In the genomic region with DNA sequence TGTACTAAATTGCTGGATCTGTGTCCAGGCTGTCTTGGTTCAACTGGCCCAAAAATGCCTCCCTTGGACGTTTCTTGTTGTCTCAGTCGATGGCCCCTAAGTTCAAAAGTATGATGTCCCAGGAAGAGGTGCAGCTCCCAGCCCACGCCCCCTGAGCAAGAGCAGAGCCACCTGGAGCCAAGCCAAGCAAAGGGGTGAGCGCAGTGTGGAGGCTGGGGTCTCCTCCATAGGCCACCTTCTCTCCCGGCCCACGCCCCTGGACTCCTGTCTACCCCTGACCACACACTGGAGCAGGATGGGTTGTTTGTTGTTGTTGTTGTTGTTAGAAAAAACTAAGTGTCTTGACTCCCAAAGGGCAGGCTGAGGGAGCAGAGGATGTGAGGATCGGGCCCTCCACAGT, we compare ENCODE assay signal across 19 cellular contexts. TPM values are rescaled to one million over a fixed set of nuclear protein-coding genes. Genes with fewer than 3 reads are reported as not detected.
DNase-seq lines count a peak whose midpoint lies in the region; ATAC-seq and TF ChIP-seq lines count a peak whose summit lies in the region.
"Had no signal": no experiment of that assay in that cellular context is flagged by ENCODE, and none has a peak within 500 bp of the region (broad histone marks: within the 10 kb centered on the region; RNA-seq: fewer than 3 reads in every experiment).

No MANE protein-coding gene starts in this region.

- intact Hi-C loops in adrenal gland (cut with DNase I), result loop anchor here (5.0 to 10.0 kb wide), 3 partner anchors 136 to 239 kb away; no protein-coding TSS in a partner anchor
- intact Hi-C loops in right lobe of liver (cut with DNase I), result loop anchor here (5.0 to 10.0 kb wide), 2 partner anchors 131 to 239 kb away; partner anchors contain the start of gene ARHGAP35 (in 1 of the 2)
- intact Hi-C loops in gastrocnemius medialis (cut with DNase I; ENCODE audit: low total_unique reads), result loop anchor here (5.0 kb wide), 1 partner anchor 246 kb away; the partner anchor contains the start of genes FKRP and STRN4

- H3K36me3 Mint-ChIP-seq in GM23338 (ENCODE audit: low read depth), result peaks cover 37% of the 10 kb centered on the region

- TF ChIP-seq CTCF in GM23338 (conservative IDR thresholded peaks at IDR 0.05; ENCODE audit: low read depth in 2 of 2) (no peak), adrenal gland (IDR thresholded peaks at IDR 0.05) (no peak), right lobe of liver (IDR thresholded peaks at IDR 0.05) (no peak), gastrocnemius medialis (IDR thresholded peaks at IDR 0.05 in 4 of 5, conservative IDR thresholded peaks at IDR 0.05 in 1 of 5) (no peak), tibial nerve (IDR thresholded peaks at IDR 0.05) (no peak)

- H3K36me3 ChIP-seq in GM23338 (ENCODE audit: insufficient read depth) (0 out of 2 replicates have a peak, but pooled peaks cover 5% of the 10 kb centered on the region), adrenal gland (replicated peaks in 1 of 2) (peaks cover 0 to 23% of the 10 kb centered on the region in 2 donors), right lobe of liver (peaks cover 0 to 36% (median 17%) of the 10 kb centered on the region in 4 donors), gastrocnemius medialis (peaks cover 0 to 12% of the 10 kb centered on the region in 2 donors), tibial nerve (peaks cover 0 to 69% (median 0%) of the 10 kb centered on the region in 3 donors)

- no peak overlapping the region for H3K4me3 Mint-ChIP-seq in GM23338
- H3K4me3 Mint-ChIP-seq: CD14-positive monocyte had no signal

- in situ Hi-C loops in gastrocnemius medialis (cut with MboI; ENCODE audit: low sequenced_read_pairs in 4 of 4), result loop anchor here (5.0 to 25.0 kb wide), 2 partner anchors 136 to 231 kb away; no protein-coding TSS in a partner anchor

- H3K4me2 ChIP-seq in GM23338, result no peak overlapping the region

- peak overlapping the region; percentile 43 for H3K27ac Mint-ChIP-seq in GM23338

- no peaks in the 10 kb centered on the region for H3K9me3 Mint-ChIP-seq in GM23338
- H3K9me3 Mint-ChIP-seq: CD14-positive monocyte had no signal

- H3K9me2 ChIP-seq in GM23338 (ENCODE audit: insufficient read depth), result no peaks in the 10 kb centered on the region

- no peak for TF ChIP-seq POLR2A in adrenal gland (IDR thresholded peaks at IDR 0.05)
- no peak for TF ChIP-seq POLR2A in right lobe of liver (IDR thresholded peaks at IDR 0.05)
- TF ChIP-seq POLR2A in gastrocnemius medialis (IDR thresholded peaks at IDR 0.05), result no peak
- TF ChIP-seq POLR2A in tibial nerve (IDR thresholded peaks at IDR 0.05), result no peak

- WGBS in adrenal gland, 4 donors, result 65 to 76% (median 72%) methylated on average over 5 to 7 of the region's 7 CpGs
- WGBS in right lobe of liver (ENCODE audit: insufficient coverage, low coverage, low lambda C conversion rate, missing lambda C conversion rate), result 63% methylated on average over 4 of the region's 7 CpGs
- 72 to 85% methylated on average over 7 of the region's 7 CpGs for WGBS in tibial nerve, 2 donors

- H3K9me3 ChIP-seq in adrenal gland (replicated peaks in 1 of 3) (no peaks in the 10 kb centered on the region), right lobe of liver (no peaks in the 10 kb centered on the region), gastrocnemius medialis (no peaks in the 10 kb centered on the region), tibial nerve (no peaks in the 10 kb centered on the region)
- H3K9me3 ChIP-seq: MG63 had no signal

- no peaks in the 10 kb centered on the region for H3K79me2 ChIP-seq in GM23338 (replicated peaks; ENCODE audit: insufficient read depth)

- H3F3A ChIP-seq in GM23338 (replicated peaks; ENCODE audit: low read depth), result peaks cover 10% of the 10 kb centered on the region

- H2AFZ ChIP-seq in GM23338, result no peak overlapping the region

- peaks cover 3% of the 10 kb centered on the region for H3K27me3 Mint-ChIP-seq in GM23338 (ENCODE audit: insufficient read depth, low read depth, poor library complexity)

- H3K27me3 ChIP-seq in GM23338 (ENCODE audit: insufficient read depth) (no peaks in the 10 kb centered on the region), adrenal gland (no peaks in the 10 kb centered on the region), right lobe of liver (no peaks in the 10 kb centered on the region), gastrocnemius medialis (no peaks in the 10 kb centered on the region), tibial nerve (no peaks in the 10 kb centered on the region)
- H3K27me3 ChIP-seq: MG63 had no signal

- TF ChIP-seq EP300 in tibial nerve (IDR thresholded peaks at IDR 0.05), result no peak

- no peaks in the 10 kb centered on the region; the same call in 1 of the 2 replicates for H4K20me1 ChIP-seq in GM23338 (replicated peaks; ENCODE audit: insufficient read depth)

- H3K4me3 ChIP-seq in GM23338, result no peak overlapping the region
- H3K4me3 ChIP-seq in adrenal gland, result no peak overlapping the region
- H3K4me3 ChIP-seq in right lobe of liver, result no peak overlapping the region
- no peak overlapping the region for H3K4me3 ChIP-seq in gastrocnemius medialis
- H3K4me3 ChIP-seq in tibial nerve, result no peak overlapping the region
- H3K4me3 ChIP-seq: MG63 had no signal

- H3K4me1 Mint-ChIP-seq in GM23338, result peaks cover 14% of the 10 kb centered on the region

- DNase-seq in GM23338 (ENCODE audit: low spot score), result no peak
- peak in 1 of 7 donors; percentile 24 for DNase-seq in adrenal gland
- peak in 1 of 3 donors; percentile 56 for DNase-seq in right lobe of liver
- DNase-seq in gastrocnemius medialis, result no peak
- no peak for DNase-seq in NCI-H2029 (lab: John Stamatoyannopoulos, UW)
- no peak for DNase-seq in tibial nerve (ENCODE audit: low spot score in 2 of 2)
- no peak for DNase-seq in activated effector memory CD4-positive, alpha-beta T cell treated with anti-CD3 and anti-CD28 coated beads, Interleukin-2, amount 50 U/mL, for 16 hours
- DNase-seq: AML-193, COR-L47, GF-D8, MG63, NCI-H1092, NCI-H146, NCI-H2081 treated with DMSO at 0.1 percent for 48 hours, NCI-H510A, NCI-H774, RPMI8226 had no signal

- no peak overlapping the region for H3K27ac ChIP-seq in GM23338 (ENCODE audit: low read depth)
- H3K27ac ChIP-seq in adrenal gland, result peak overlapping the region in 4 of 5 donors; percentile 44 to 86 (median 70)
- H3K27ac ChIP-seq in right lobe of liver, result peak overlapping the region in 2 of 3 donors; percentile 9 to 49
- peak overlapping the region; percentile 70 to 75 (median 70) for H3K27ac ChIP-seq in gastrocnemius medialis
- H3K27ac ChIP-seq in tibial nerve, result peak overlapping the region in 2 of 4 donors; percentile 14 to 57

- ATAC-seq in GM23338 (no peak), right lobe of liver (no peak), gastrocnemius medialis (no peak)

- H3K4me1 ChIP-seq in GM23338 (ENCODE audit: insufficient read depth) (peaks cover 8% of the 10 kb centered on the region), adrenal gland (replicated peaks in 1 of 2) (peaks cover 12 to 32% of the 10 kb centered on the region in 2 donors), right lobe of liver (peaks cover 0 to 26% (median 9%) of the 10 kb centered on the region in 4 donors), gastrocnemius medialis (peaks cover 19 to 22% of the 10 kb centered on the region in 2 donors), tibial nerve (peaks cover 0 to 50% (median 15%) of the 10 kb centered on the region in 4 donors)

TF ChIP-seq in GM23338, 12 proteins besides CTCF, POLR2A, EP300 and RAD21 (continues in another document):
- TF ChIP-seq EZH2 (IDR thresholded peaks at IDR 0.05; ENCODE audit: low read depth, unreplicated experiment), result no peak

RNA-seq across cellular contexts. Expression of gene NPAS1, which starts 26.0 kb away (rescaled TPM):
- total RNA-seq in GM23338 (2014; rRNA removed; shearing (Covaris generic)), result 5.0 and 5.6 TPM in 2 replicates
- 9.7 and 9.8 TPM in 2 replicates for polyA plus RNA-seq in GM23338 (2016; fragmentation: Nextera tagmentation; extraction: Ambion mirVana)
- 1 to 10 TPM in 3 of 8 donors, under 1 TPM in 3, not detected in 2; 0.28 to 3.5 (median 0.78) TPM for total RNA-seq in adrenal gland
- 1 to 10 TPM in 1 of 3 donors, under 1 TPM in 1, not detected in 1; 0.84 to 3.1 TPM for polyA plus RNA-seq in adrenal gland
- total RNA-seq in right lobe of liver, result 1 to 10 TPM in 2 of 6 experiments, not detected in 4; 1.3 to 1.7 TPM
- total RNA-seq in gastrocnemius medialis, result 1 to 10 TPM in 1 of 4 donors, under 1 TPM in 1, not detected in 2; 0.61 to 1.1 TPM
- under 1 TPM in 2 of 4 donors, not detected in 2; 0.39 to 0.42 TPM for total RNA-seq in tibial nerve
- total RNA-seq: Daoy had no signal
- polyA plus RNA-seq: CD14-positive monocyte had no signal

RNA-seq across cellular contexts. Expression of gene TMEM160, which starts 54.8 kb away (rescaled TPM):
- 53.0 and 60.4 TPM in 2 replicates for total RNA-seq in GM23338 (2014; rRNA removed; shearing (Covaris generic))
- polyA plus RNA-seq in GM23338 (2016; fragmentation: Nextera tagmentation; extraction: Ambion mirVana) (251 and 255 TPM in 2 replicates), adrenal gland (100 to 1,000 TPM in 1 of 3 donors, 10 to 100 TPM in 1, under 1 TPM in 1; 0.62 to 120 (median 11.7) TPM)
- total RNA-seq in adrenal gland (10 to 100 TPM; 24.9 to 76.2 (median 42.6) TPM), right lobe of liver (10 to 100 TPM; 12.3 to 37.0 (median 17.2) TPM), gastrocnemius medialis (10 to 100 TPM; 46.3 to 94.7 (median 71.5) TPM), tibial nerve (10 to 100 TPM; 37.5 to 78.5 (median 66.8) TPM)
